ENCODE assay signal across 16 cellular contexts in genomic region chr17:17950806-17951205, GRCh38. TPM values are rescaled to one million over a fixed set of nuclear protein-coding genes. Genes with fewer than 3 reads are reported as not detected.
A peak's percentile ranks its signal among the peaks of the same experiment; 100 is the strongest.
DNase-seq lines count a peak whose midpoint lies in the region; ATAC-seq and TF ChIP-seq lines count a peak whose summit lies in the region.
"Had no signal": no experiment of that assay in that cellular context is flagged by ENCODE, and none has a peak within 500 bp of the region (broad histone marks: within the 10 kb centered on the region; RNA-seq: fewer than 3 reads in every experiment).

No MANE protein-coding gene starts in this region.

- H3K4me1 ChIP-seq in HEK293 (ENCODE audit: control insufficient read depth, insufficient read depth, low read length) (peaks cover 6% of the 10 kb centered on the region; the same call in 1 of the 2 replicates), psoas muscle (peaks cover 32% of the 10 kb centered on the region)

- peaks cover 0 to 2% of the 10 kb centered on the region in 2 experiments; a peak in 2 of 3 replicates for H3K36me3 ChIP-seq in HEK293 (ENCODE audit: control insufficient read depth in 2 of 2, insufficient read depth in 1 of 2, low read length in 2 of 2)
- no peaks in the 10 kb centered on the region for H3K36me3 ChIP-seq in psoas muscle (ENCODE audit: insufficient read depth in 1 of 2, low read depth in 1 of 2)

- 93 to 100% (median 100%) methylated on average over 1 of the region's 1 CpG for WGBS in psoas muscle, 3 donors

- H3K4me3 ChIP-seq in AG04450 (ENCODE audit: low read depth, low read length) (no peak overlapping the region), HEK293 (ENCODE audit: low read depth, low read length) (no peak overlapping the region), astrocyte of the cerebellum (ENCODE audit: low read depth, low read length) (no peak overlapping the region), psoas muscle (no peak overlapping the region)

- H3K27ac ChIP-seq in AG04450 (ENCODE audit: low read depth, low read length): no peak overlapping the region
- no peak overlapping the region for H3K27ac ChIP-seq in HEK293 (ENCODE audit: extremely low read depth, low read depth, low read length)
- H3K27ac ChIP-seq in psoas muscle: no peak overlapping the region

- in situ Hi-C loops in astrocyte of the cerebellum (cut with HindIII; ENCODE audit: low sequenced_read_pairs): no loop called here

- DNase-seq in AG04450 (ENCODE audit: low read depth, low spot score): no peak
- DNase-seq in astrocyte of the cerebellum (ENCODE audit: low read depth): no peak
- DNase-seq in iPS-NIHi11 (ENCODE audit: low spot score): peak; percentile 37
- no peak for DNase-seq in stimulated activated naive CD4-positive, alpha-beta T cell (lab: John Stamatoyannopoulos, UW)
- no peak for DNase-seq in OCI-M2 (lab: John Stamatoyannopoulos, UW; ENCODE audit: unreplicated experiment)
- DNase-seq in psoas muscle: no peak
- DNase-seq: activated CD8-positive, alpha-beta memory T cell treated with anti-CD3 and anti-CD28 coated beads for 24 hours; activated naive CD4-positive, alpha-beta T cell; NCI-H1092 treated with DMSO at 0.1 percent for 48 hours; NCI-H446 treated with DMSO at 0.1 percent for 48 hours; T1000 had no signal

- H3K9me3 ChIP-seq in AG04450 (ENCODE audit: control insufficient read depth, insufficient read depth, low read length): no peaks in the 10 kb centered on the region
- H3K9me3 ChIP-seq in HEK293 (ENCODE audit: control insufficient read depth, insufficient read depth, low read depth, low read length): no peaks in the 10 kb centered on the region
- H3K9me3 ChIP-seq in psoas muscle: no peaks in the 10 kb centered on the region

- POLR2A ChIA-PET in AG04450 (lab: Yijun Ruan, JAX) (no interaction called here), HEK293 (lab: Yijun Ruan, JAX) (no interaction called here)

- TF ChIP-seq CTCF in AG04450 (IDR thresholded peaks at IDR 0.05; ENCODE audit: low read depth, low read length): peak; percentile 37
- peak; percentile 27; the same call in 1 of the 2 replicates for TF ChIP-seq CTCF in HEK293 (tag by site-specific recombination; IDR thresholded peaks at IDR 0.05)
- TF ChIP-seq CTCF in astrocyte of the cerebellum (IDR thresholded peaks at IDR 0.05; ENCODE audit: low read depth, low read length, missing control alignments): peak; percentile 32
- TF ChIP-seq CTCF in psoas muscle (IDR thresholded peaks at IDR 0.05): no peak

- no peak for ATAC-seq in HG03460 (IDR thresholded peaks at IDR 0.05; ENCODE audit: unreplicated experiment)
- ATAC-seq in psoas muscle: no peak
- ATAC-seq: Right ventricle myocardium inferior; stimulated activated memory B cell treated with anti-CD40 and anti-IgM and Interleukin-4, amounts not matched to agents 10 μg/mL and 1 μg/mL and 100 μg/mL, for 72 hours had no signal

- no peaks in the 10 kb centered on the region for H3K27me3 ChIP-seq in AG04450 (ENCODE audit: control insufficient read depth, insufficient read depth, low read length)
- no peaks in the 10 kb centered on the region for H3K27me3 ChIP-seq in psoas muscle (ENCODE audit: insufficient read depth in 3 of 3, low read length in 2 of 3)

- CTCF ChIA-PET in AG04450 (lab: Charles Lee): no interaction called here
- CTCF ChIA-PET in HEK293 (lab: Yijun Ruan, JAX): no interaction called here

- intact Hi-C loops in psoas muscle (cut with DNase I): no loop called here

TF ChIP-seq in HEK293, 187 proteins besides CTCF, POLR2A, EP300 and RAD21:
- no peak for TF ChIP-seq ZNF174 (tag by site-specific recombination; IDR thresholded peaks at IDR 0.05)
- no peak for TF ChIP-seq ZNF624 (tag by site-specific recombination; IDR thresholded peaks at IDR 0.05)
- TF ChIP-seq ZNF239 (tag by site-specific recombination; IDR thresholded peaks at IDR 0.05): no peak
- TF ChIP-seq IKZF3 (tag by site-specific recombination; IDR thresholded peaks at IDR 0.05): 0 out of 2 replicates have a peak, but pooled peaks have one; percentile 9
- no peak for TF ChIP-seq ZBTB44 (tag by site-specific recombination; IDR thresholded peaks at IDR 0.05)
- no peak for TF ChIP-seq BCL11A (tag by site-specific recombination; IDR thresholded peaks at IDR 0.05; ENCODE audit: low read depth)

RNA-seq across cellular contexts. Expression of gene TOM1L2, which starts 21.4 kb away (rescaled TPM):
- polyA plus RNA-seq in AG04450 (2011; rRNA removed): 24.1 and 25.5 TPM in 2 replicates
- polyA minus RNA-seq in AG04450 (2011; rRNA and poly(A)+ RNA removed): 34.5 and 37.5 TPM in 2 replicates
- 10 to 100 TPM; 72.0 to 89.8 (median 87.2) TPM for total RNA-seq in psoas muscle
- polyA plus RNA-seq in psoas muscle: 10 to 100 TPM; 13.3 to 48.4 (median 27.6) TPM

RNA-seq across cellular contexts. Expression of gene DRC3, which starts 21.9 kb away (rescaled TPM):
- 0.52 and 0.77 TPM in 2 replicates for polyA plus RNA-seq in AG04450 (2011; rRNA removed)
- 0.43 and 1.6 TPM in 2 replicates for polyA minus RNA-seq in AG04450 (2011; rRNA and poly(A)+ RNA removed)
- total RNA-seq in psoas muscle: 1 to 10 TPM in 1 of 4 donors, under 1 TPM in 3; 0.39 to 1.8 (median 0.73) TPM
- polyA plus RNA-seq in psoas muscle: 1 to 10 TPM in 1 of 3 donors, under 1 TPM in 2; 0.61 to 1.6 (median 0.69) TPM
- total RNA-seq: H4 had no signal
